Comparison of ENCODE assay signal across 1 cellular context in genomic region chr7:66150471-66150870, GRCh38.
TF ChIP-seq lines count a peak whose summit lies in the region.

No MANE protein-coding gene starts in this region.

TF ChIP-seq in K562, 482 proteins besides CTCF, POLR2A, EP300 and RAD21 (continued from another document):
- peak; percentile 94 for TF ChIP-seq TFE3 (CRISPR knock-in tag; IDR thresholded peaks at IDR 0.05)
- TF ChIP-seq TOE1 (IDR thresholded peaks at IDR 0.05; ENCODE audit: borderline replicate concordance), result peak; percentile 80; the same call in 1 of the 2 replicates
- no peak for TF ChIP-seq TOE1 (CRISPR knock-in tag; IDR thresholded peaks at IDR 0.05; ENCODE audit: borderline replicate concordance, low read depth)
